Comparison of ENCODE assay signal across 1 cellular context in the genomic region with DNA sequence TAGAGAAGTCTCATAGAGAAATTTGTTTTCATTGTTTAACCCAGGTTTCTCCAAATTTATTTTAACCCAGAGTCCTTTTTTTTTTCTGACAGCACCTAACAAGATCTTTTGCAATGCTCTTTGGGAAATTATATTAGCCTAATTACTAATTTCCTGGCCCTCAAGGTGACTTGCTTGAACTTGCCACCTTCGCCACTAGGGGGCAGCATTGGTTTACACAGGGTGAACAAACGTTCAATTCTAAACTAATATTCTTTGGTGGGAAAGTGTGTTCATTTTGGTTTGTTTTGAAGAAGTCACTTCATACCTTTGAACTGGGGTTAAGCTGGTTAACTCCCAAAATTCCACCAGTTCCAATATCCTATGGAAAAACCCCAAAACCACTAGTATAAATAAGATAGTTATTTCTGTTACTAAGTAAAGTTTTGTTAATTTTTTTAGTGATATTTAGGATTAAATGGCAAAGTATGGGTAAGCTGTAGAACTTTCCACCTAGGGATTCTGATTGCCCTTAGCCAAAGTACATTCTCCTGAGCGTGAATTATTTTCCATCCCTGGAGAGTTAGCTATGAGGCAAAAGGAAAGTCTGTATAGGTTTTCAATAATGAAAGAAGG.
TF ChIP-seq lines count a peak whose summit lies in the region.

No MANE protein-coding gene starts in this region.

TF ChIP-seq in K562, 482 proteins besides CTCF, POLR2A, EP300 and RAD21 (continued from another document):
- TF ChIP-seq ZC3H4 (CRISPR knock-in tag; IDR thresholded peaks at IDR 0.05; ENCODE audit: borderline replicate concordance): no peak
- TF ChIP-seq, protein P1, sequence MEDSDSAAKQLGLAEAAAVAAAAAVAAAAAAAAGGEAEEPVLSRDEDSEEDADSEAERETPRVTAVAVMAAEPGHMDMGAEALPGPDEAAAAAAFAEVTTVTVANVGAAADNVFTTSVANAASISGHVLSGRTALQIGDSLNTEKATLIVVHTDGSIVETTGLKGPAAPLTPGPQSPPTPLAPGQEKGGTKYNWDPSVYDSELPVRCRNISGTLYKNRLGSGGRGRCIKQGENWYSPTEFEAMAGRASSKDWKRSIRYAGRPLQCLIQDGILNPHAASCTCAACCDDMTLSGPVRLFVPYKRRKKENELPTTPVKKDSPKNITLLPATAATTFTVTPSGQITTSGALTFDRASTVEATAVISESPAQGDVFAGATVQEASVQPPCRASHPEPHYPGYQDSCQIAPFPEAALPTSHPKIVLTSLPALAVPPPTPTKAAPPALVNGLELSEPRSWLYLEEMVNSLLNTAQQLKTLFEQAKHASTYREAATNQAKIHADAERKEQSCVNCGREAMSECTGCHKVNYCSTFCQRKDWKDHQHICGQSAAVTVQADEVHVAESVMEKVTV (CRISPR knock-in tag; IDR thresholded peaks at IDR 0.05): peak; percentile 36; the same call in 1 of the 2 replicates
- TF ChIP-seq NFATC3 (IDR thresholded peaks at IDR 0.05): no peak
- TF ChIP-seq ZNF384 (IDR thresholded peaks at IDR 0.05; ENCODE audit: low read depth, low read length): no peak
- TF ChIP-seq NFIC (IDR thresholded peaks at IDR 0.05): no peak
- no peak for TF ChIP-seq PRMT5 (CRISPR knock-in tag; IDR thresholded peaks at IDR 0.05)
- TF ChIP-seq RNF2 (IDR thresholded peaks at IDR 0.05): no peak
- TF ChIP-seq CBX2 (IDR thresholded peaks at IDR 0.05; ENCODE audit: insufficient read depth, low read length, poor library complexity, severe bottlenecking): no peak
- no peak for TF ChIP-seq ETV1 (tag; conservative IDR thresholded peaks at IDR 0.05; ENCODE audit: low read depth)
- TF ChIP-seq SAP30 (IDR thresholded peaks at IDR 0.05; ENCODE audit: borderline replicate concordance, insufficient read depth, low read depth, low read length, poor library complexity, severe bottlenecking): no peak
- no peak for TF ChIP-seq HDAC3 (IDR thresholded peaks at IDR 0.05; ENCODE audit: borderline replicate concordance, partially characterized antibody)
- 0 out of 2 replicates have a peak, but pooled peaks have one; percentile 5 for TF ChIP-seq NFE2 (IDR thresholded peaks at IDR 0.05; ENCODE audit: low read depth)
- TF ChIP-seq, protein P2, sequence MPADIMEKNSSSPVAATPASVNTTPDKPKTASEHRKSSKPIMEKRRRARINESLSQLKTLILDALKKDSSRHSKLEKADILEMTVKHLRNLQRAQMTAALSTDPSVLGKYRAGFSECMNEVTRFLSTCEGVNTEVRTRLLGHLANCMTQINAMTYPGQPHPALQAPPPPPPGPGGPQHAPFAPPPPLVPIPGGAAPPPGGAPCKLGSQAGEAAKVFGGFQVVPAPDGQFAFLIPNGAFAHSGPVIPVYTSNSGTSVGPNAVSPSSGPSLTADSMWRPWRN (IDR thresholded peaks at IDR 0.05; ENCODE audit: low read depth): no peak
- no peak for TF ChIP-seq SMARCE1 (IDR thresholded peaks at IDR 0.05)
- 0 out of 2 replicates have a peak, but pooled peaks have one; percentile 1 for TF ChIP-seq MAFF (IDR thresholded peaks at IDR 0.05; ENCODE audit: low read length)
